ENCODE assay signal across 17 cellular contexts in the genomic region with DNA sequence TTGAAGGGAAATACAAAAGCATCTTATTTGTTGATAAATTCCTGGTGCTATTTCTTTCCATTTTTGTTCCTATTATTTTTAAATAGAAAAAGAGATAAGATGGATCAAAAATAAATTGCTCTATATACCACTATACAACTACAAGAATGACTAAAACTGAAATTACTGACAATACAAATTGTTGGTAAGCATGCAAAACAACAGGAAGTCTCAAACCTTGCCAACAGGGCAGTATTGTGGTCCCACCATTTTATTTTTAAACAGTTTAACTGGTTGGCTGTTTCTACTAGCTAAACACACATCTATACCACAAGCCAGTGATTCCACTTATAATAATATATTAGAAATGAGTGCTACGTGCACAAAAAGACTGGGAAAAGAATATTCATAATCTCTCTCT.
"Had no signal": no experiment of that assay in that cellular context is flagged by ENCODE, and none has a peak within 500 bp of the region (broad histone marks: within the 10 kb centered on the region; RNA-seq: fewer than 3 reads in every experiment).

No MANE protein-coding gene starts in this region.

- H3K9me3 Mint-ChIP-seq: dendritic cell treated with granulocyte-macrophage colony-stimulating factor and Interleukin-4, amounts not matched to agents 40 ng/mL and 50 ng/mL, for 4 days; memory B cell; naive B cell; stimulated activated naive CD8-positive, alpha-beta T cell treated with anti-CD3 and anti-CD28 coated beads, Interleukin-15, Interleukin-2, amounts not matched to agents 100 ng/mL and 50 ng/mL, for 24 hours had no signal

- H3K4me3 Mint-ChIP-seq: activated CD4-positive, alpha-beta T cell treated with anti-CD3 and anti-CD28 coated beads for 36 hours; activated naive CD8-positive, alpha-beta T cell; dendritic cell treated with granulocyte-macrophage colony-stimulating factor and Interleukin-4, amounts not matched to agents 40 ng/mL and 50 ng/mL, for 4 days; memory B cell; stimulated activated naive CD8-positive, alpha-beta T cell treated with anti-CD3 and anti-CD28 coated beads, Interleukin-15, Interleukin-2, amounts not matched to agents 100 ng/mL and 50 ng/mL, for 24 hours had no signal

- H3K27me3 ChIP-seq: esophagus squamous epithelium, suprapubic skin, transverse colon had no signal

- H3K9me3 ChIP-seq: esophagus squamous epithelium, mucosa of descending colon, psoas muscle, suprapubic skin, transverse colon had no signal

- H3K27me3 Mint-ChIP-seq: activated CD4-positive, alpha-beta T cell treated with anti-CD3 and anti-CD28 coated beads for 36 hours; activated naive CD8-positive, alpha-beta T cell; dendritic cell treated with granulocyte-macrophage colony-stimulating factor and Interleukin-4, amounts not matched to agents 40 ng/mL and 50 ng/mL, for 4 days; memory B cell; naive B cell; stimulated activated naive CD8-positive, alpha-beta T cell treated with anti-CD3 and anti-CD28 coated beads, Interleukin-15, Interleukin-2, amounts not matched to agents 100 ng/mL and 50 ng/mL, for 24 hours had no signal

- H3K4me3 ChIP-seq: cardiac muscle cell, esophagus squamous epithelium, mucosa of descending colon, psoas muscle, suprapubic skin, transverse colon had no signal

- ATAC-seq: activated CD4-positive, alpha-beta T cell treated with anti-CD3 and anti-CD28 coated beads for 36 hours; left ventricle myocardium superior; mucosa of descending colon; psoas muscle; right cardiac atrium had no signal

- H3K36me3 ChIP-seq: cardiac muscle cell, esophagus squamous epithelium, suprapubic skin, transverse colon had no signal

- H3K4me1 ChIP-seq: esophagus squamous epithelium, psoas muscle had no signal

- H3K27ac Mint-ChIP-seq: activated CD4-positive, alpha-beta T cell treated with anti-CD3 and anti-CD28 coated beads for 36 hours; activated naive CD8-positive, alpha-beta T cell; dendritic cell treated with granulocyte-macrophage colony-stimulating factor and Interleukin-4, amounts not matched to agents 40 ng/mL and 50 ng/mL, for 4 days; memory B cell; stimulated activated naive CD8-positive, alpha-beta T cell treated with anti-CD3 and anti-CD28 coated beads, Interleukin-15, Interleukin-2, amounts not matched to agents 100 ng/mL and 50 ng/mL, for 24 hours had no signal

- H3K27ac ChIP-seq: cardiac muscle cell, esophagus squamous epithelium, psoas muscle, suprapubic skin, transverse colon had no signal

- DNase-seq: activated CD4-positive, alpha-beta T cell treated with anti-CD3 and anti-CD28 coated beads for 36 hours; activated CD4-positive, alpha-beta T cell treated with anti-CD3 and anti-CD28 coated beads, Interleukin-2, amount 50 U/mL, for 48 hours; effector memory CD4-positive, alpha-beta T cell; esophagus squamous epithelium; left ventricle myocardium superior; mucosa of descending colon; naive B cell; psoas muscle; right cardiac atrium; stimulated activated CD4-positive, alpha-beta T cell treated with anti-CD3 and anti-CD28 coated beads, Interleukin-2, amount 100 ng/mL, for 24 hours; transverse colon had no signal

- H3K36me3 Mint-ChIP-seq: activated naive CD8-positive, alpha-beta T cell had no signal
